In the genomic region with DNA sequence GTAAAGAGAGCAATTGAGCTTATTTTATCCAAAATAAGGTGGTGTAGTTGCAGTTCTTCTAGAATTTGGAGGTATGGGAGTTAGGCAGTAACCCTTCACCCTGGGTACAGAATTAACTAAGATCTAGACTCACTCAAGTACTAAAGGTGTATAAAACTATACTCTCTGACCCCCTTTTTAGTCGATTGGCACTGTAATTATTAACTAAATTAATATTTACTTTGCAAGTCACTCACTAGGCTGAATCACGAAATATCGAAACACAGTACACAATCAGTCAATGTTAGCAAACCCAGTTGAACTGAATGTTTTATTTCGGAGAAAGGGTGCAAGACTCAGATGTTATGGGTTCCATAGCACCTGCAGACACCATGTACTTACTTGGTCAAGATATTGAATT, we compare ENCODE assay signal across 21 cellular contexts. TPM values are rescaled to one million over a fixed set of nuclear protein-coding genes. Genes with fewer than 3 reads are reported as not detected.
DNase-seq lines count a peak whose midpoint lies in the region; ATAC-seq and TF ChIP-seq lines count a peak whose summit lies in the region.
"Had no signal": no experiment of that assay in that cellular context is flagged by ENCODE, and none has a peak within 500 bp of the region (broad histone marks: within the 10 kb centered on the region; RNA-seq: fewer than 3 reads in every experiment).

No MANE protein-coding gene starts in this region.

- no peak overlapping the region for H3K4me2 ChIP-seq in PC-9
- H3K4me2 ChIP-seq: BLaER1, GM23338 had no signal

- H3K4me1 Mint-ChIP-seq in Calu3 (ENCODE audit: low read depth, unreplicated experiment) = peaks cover 41% of the 10 kb centered on the region
- H3K4me1 Mint-ChIP-seq: B cell; CD4-positive, CD25-positive, alpha-beta regulatory T cell; GM23338; H9 had no signal

- CTCF ChIA-PET in Calu3 (lab: Charles Lee) = no interaction called here
- CTCF ChIA-PET in PC-9 (lab: Charles Lee) = no interaction called here

- no peaks in the 10 kb centered on the region for H3K27me3 ChIP-seq in PC-9 (ENCODE audit: insufficient read depth, low read depth)
- H3K27me3 ChIP-seq in gastrocnemius medialis = no peaks in the 10 kb centered on the region
- H3K27me3 ChIP-seq in brain microvascular endothelial cell (replicated peaks) = no peaks in the 10 kb centered on the region
- H3K27me3 ChIP-seq: BLaER1 had no signal

- no peak overlapping the region for H3K4me3 Mint-ChIP-seq in Calu3 (ENCODE audit: low read depth, unreplicated experiment)
- H3K4me3 Mint-ChIP-seq: B cell; CD4-positive, CD25-positive, alpha-beta regulatory T cell; CD8-positive, alpha-beta T cell; GM23338; H9 had no signal

- H3K9me3 ChIP-seq in PC-9 (ENCODE audit: insufficient read depth, low read depth) = no peaks in the 10 kb centered on the region
- no peaks in the 10 kb centered on the region for H3K9me3 ChIP-seq in gastrocnemius medialis

- H3F3A ChIP-seq in PC-9 (ENCODE audit: insufficient read depth, low read depth) = no peaks in the 10 kb centered on the region

- H2AFZ ChIP-seq in PC-9 = no peak overlapping the region
- H2AFZ ChIP-seq: GM23338 had no signal

- POLR2A ChIA-PET in PC-9 (lab: Charles Lee; ENCODE audit: unreplicated experiment) = no interaction called here

- in situ Hi-C loops in gastrocnemius medialis (cut with MboI; ENCODE audit: low sequenced_read_pairs in 4 of 4) (no loop called here), brain microvascular endothelial cell (cut with HindIII; ENCODE audit: low pct_ligation_motif_present, low sequenced_read_pairs) (no loop called here)

- no peaks in the 10 kb centered on the region for H3K36me3 Mint-ChIP-seq in Calu3 (ENCODE audit: insufficient read depth, unreplicated experiment)
- H3K36me3 Mint-ChIP-seq: CD4-positive, CD25-positive, alpha-beta regulatory T cell; CD8-positive, alpha-beta T cell had no signal

- no peaks in the 10 kb centered on the region for H3K9me3 Mint-ChIP-seq in Calu3 (ENCODE audit: low read depth, unreplicated experiment)

- H3K4me3 ChIP-seq in PC-9 (no peak overlapping the region), gastrocnemius medialis (no peak overlapping the region), brain microvascular endothelial cell (ENCODE audit: low read depth, low read length) (no peak overlapping the region)
- H3K4me3 ChIP-seq: BLaER1, GM23338 had no signal

- H3K79me2 ChIP-seq in PC-9 (ENCODE audit: low read depth) = no peaks in the 10 kb centered on the region

- ATAC-seq in left lobe of liver (peak; percentile 81), gastrocnemius medialis (no peak)
- ATAC-seq: CD8-positive, alpha-beta T cell; GM23338; HCT116 had no signal

- no peak for TF ChIP-seq POLR2A in gastrocnemius medialis (IDR thresholded peaks at IDR 0.05)

- H3K27me3 Mint-ChIP-seq in Calu3 (ENCODE audit: unreplicated experiment) = no peaks in the 10 kb centered on the region
- H3K27me3 Mint-ChIP-seq: B cell; CD4-positive, CD25-positive, alpha-beta regulatory T cell had no signal

- intact Hi-C loops in Calu3 (cut with micrococcal nuclease; ENCODE audit: unreplicated experiment) = loop anchor here (5.0 kb wide), 1 partner anchor 66 kb away; the partner anchor contains the start of gene CYP2C18
- intact Hi-C loops in PC-9 (cut with micrococcal nuclease; ENCODE audit: unreplicated experiment) = no loop called here
- intact Hi-C loops in gastrocnemius medialis (cut with DNase I; ENCODE audit: low total_unique reads) = no loop called here

- H3K27ac ChIP-seq in PC-9 = no peak overlapping the region
- no peak overlapping the region for H3K27ac ChIP-seq in gastrocnemius medialis
- H3K27ac ChIP-seq in brain microvascular endothelial cell = no peak overlapping the region
- H3K27ac ChIP-seq: BLaER1, C4-2B had no signal

- no peak for TF ChIP-seq CTCF in Calu3 (IDR thresholded peaks at IDR 0.05; ENCODE audit: unreplicated experiment)
- TF ChIP-seq CTCF in PC-9 (conservative IDR thresholded peaks at IDR 0.05) = no peak
- no peak for TF ChIP-seq CTCF in gastrocnemius medialis (IDR thresholded peaks at IDR 0.05 in 4 of 5, conservative IDR thresholded peaks at IDR 0.05 in 1 of 5)
- TF ChIP-seq CTCF in brain microvascular endothelial cell (IDR thresholded peaks at IDR 0.05; ENCODE audit: low read depth, low read length, missing control alignments) = no peak

- H3K4me1 ChIP-seq in PC-9 (replicated peaks; ENCODE audit: insufficient read depth) = no peaks in the 10 kb centered on the region
- no peaks in the 10 kb centered on the region for H3K4me1 ChIP-seq in gastrocnemius medialis
- H3K4me1 ChIP-seq: BLaER1 had no signal

- H3K27ac Mint-ChIP-seq in Calu3 (ENCODE audit: unreplicated experiment) = peak overlapping the region; percentile 70
- H3K27ac Mint-ChIP-seq: B cell; CD8-positive, alpha-beta T cell; GM23338; H9 had no signal

- H3K36me3 ChIP-seq in PC-9 (ENCODE audit: low read depth) (no peaks in the 10 kb centered on the region), gastrocnemius medialis (no peaks in the 10 kb centered on the region), brain microvascular endothelial cell (replicated peaks) (no peaks in the 10 kb centered on the region)
- H3K36me3 ChIP-seq: BLaER1 had no signal

- H3K9me2 ChIP-seq in PC-9 (ENCODE audit: insufficient read depth) = no peaks in the 10 kb centered on the region

- DNase-seq in Calu3 (peak; percentile 2), left lobe of liver (ENCODE audit: low spot score) (no peak), renal cortical epithelial cell (ENCODE audit: low read depth) (peak; percentile 26), PC-9 (no peak), gastrocnemius medialis (no peak), brain microvascular endothelial cell (no peak)
- DNase-seq: CD4-positive, CD25-positive, alpha-beta regulatory T cell; CD8-positive, alpha-beta T cell; DMS53; DMS79 treated with DMSO at 0.1 percent for 48 hours; GF-D8; H9 had no signal

- no peaks in the 10 kb centered on the region for H4K20me1 ChIP-seq in PC-9 (ENCODE audit: insufficient read depth)
- H4K20me1 ChIP-seq: BLaER1 had no signal

- no TSS peak for BruUV-seq in Calu3 (replicated peaks; lab: Mats Ljungman, UMichigan)
- no TSS peak for BruUV-seq in PC-9 (replicated peaks; lab: Mats Ljungman, UMichigan)

RNA-seq across cellular contexts. Expression of gene CYP2C19, which starts 14.6 kb away (rescaled TPM):
- 3.6 and 4.5 TPM in 2 replicates for total RNA-seq in Calu3 (2022)
- total RNA-seq in left lobe of liver = 13.0 TPM
- total RNA-seq in renal cortical epithelial cell = 0.05 TPM in 1 of 2 replicates, not detected in the other
- total RNA-seq in PC-9 (2021) = not detected in 2 replicates
- total RNA-seq in gastrocnemius medialis = under 1 TPM in 1 of 4 donors, not detected in 3; 0.15 TPM
- total RNA-seq: A172; B cell; CD4-positive, CD25-positive, alpha-beta regulatory T cell; CD8-positive, alpha-beta T cell; Daoy; G401; H4; H9 had no signal

Comparison
In these comparisons a context has a peak if more than half of its experiments do, and no peak if none do; other contexts are left out.
1. DNase-seq: peak in Calu3 (single experiment) and renal cortical epithelial cell (single experiment); none in left lobe of liver (single experiment), PC-9 (0 of 2), gastrocnemius medialis (0 of 2) and brain microvascular endothelial cell (single experiment).